1 cellular context compared by ENCODE assay signal in genomic region chr15:47484119-47484518, GRCh38.
TF ChIP-seq lines count a peak whose summit lies in the region.

No MANE protein-coding gene starts in this region.

TF ChIP-seq in WTC11, 78 proteins besides CTCF, POLR2A, EP300 and RAD21 (continued from another document):
- TF ChIP-seq, protein P1, sequence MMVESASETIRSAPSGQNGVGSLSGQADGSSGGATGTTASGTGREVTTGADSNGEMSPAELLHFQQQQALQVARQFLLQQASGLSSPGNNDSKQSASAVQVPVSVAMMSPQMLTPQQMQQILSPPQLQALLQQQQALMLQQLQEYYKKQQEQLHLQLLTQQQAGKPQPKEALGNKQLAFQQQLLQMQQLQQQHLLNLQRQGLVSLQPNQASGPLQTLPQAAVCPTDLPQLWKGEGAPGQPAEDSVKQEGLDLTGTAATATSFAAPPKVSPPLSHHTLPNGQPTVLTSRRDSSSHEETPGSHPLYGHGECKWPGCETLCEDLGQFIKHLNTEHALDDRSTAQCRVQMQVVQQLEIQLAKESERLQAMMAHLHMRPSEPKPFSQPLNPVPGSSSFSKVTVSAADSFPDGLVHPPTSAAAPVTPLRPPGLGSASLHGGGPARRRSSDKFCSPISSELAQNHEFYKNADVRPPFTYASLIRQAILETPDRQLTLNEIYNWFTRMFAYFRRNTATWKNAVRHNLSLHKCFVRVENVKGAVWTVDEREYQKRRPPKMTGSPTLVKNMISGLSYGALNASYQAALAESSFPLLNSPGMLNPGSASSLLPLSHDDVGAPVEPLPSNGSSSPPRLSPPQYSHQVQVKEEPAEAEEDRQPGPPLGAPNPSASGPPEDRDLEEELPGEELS (CRISPR knock-in tag; IDR thresholded peaks at IDR 0.05) = no peak
- TF ChIP-seq NFYB (CRISPR knock-in tag; conservative IDR thresholded peaks at IDR 0.05; ENCODE audit: low read depth) (no peak), ZNF121 (CRISPR knock-in tag; IDR thresholded peaks at IDR 0.05) (no peak), CREM (CRISPR knock-in tag; IDR thresholded peaks at IDR 0.05) (no peak), ZNF512 (CRISPR knock-in tag; IDR thresholded peaks at IDR 0.05; ENCODE audit: borderline replicate concordance) (no peak), JAZF1 (CRISPR knock-in tag; IDR thresholded peaks at IDR 0.05) (no peak), EMX1 (CRISPR knock-in tag; IDR thresholded peaks at IDR 0.05) (no peak), NFATC4 (CRISPR knock-in tag; IDR thresholded peaks at IDR 0.05) (no peak), NFE2L1 (CRISPR knock-in tag; IDR thresholded peaks at IDR 0.05) (no peak), ZNF671 (CRISPR knock-in tag; IDR thresholded peaks at IDR 0.05) (no peak), MAX (CRISPR knock-in tag; IDR thresholded peaks at IDR 0.05) (no peak), ERG (CRISPR knock-in tag; IDR thresholded peaks at IDR 0.05) (no peak), CDX4 (CRISPR knock-in tag; IDR thresholded peaks at IDR 0.05; ENCODE audit: borderline replicate concordance) (no peak)
- TF ChIP-seq, protein P2, sequence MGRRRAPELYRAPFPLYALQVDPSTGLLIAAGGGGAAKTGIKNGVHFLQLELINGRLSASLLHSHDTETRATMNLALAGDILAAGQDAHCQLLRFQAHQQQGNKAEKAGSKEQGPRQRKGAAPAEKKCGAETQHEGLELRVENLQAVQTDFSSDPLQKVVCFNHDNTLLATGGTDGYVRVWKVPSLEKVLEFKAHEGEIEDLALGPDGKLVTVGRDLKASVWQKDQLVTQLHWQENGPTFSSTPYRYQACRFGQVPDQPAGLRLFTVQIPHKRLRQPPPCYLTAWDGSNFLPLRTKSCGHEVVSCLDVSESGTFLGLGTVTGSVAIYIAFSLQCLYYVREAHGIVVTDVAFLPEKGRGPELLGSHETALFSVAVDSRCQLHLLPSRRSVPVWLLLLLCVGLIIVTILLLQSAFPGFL (CRISPR knock-in tag; IDR thresholded peaks at IDR 0.05; ENCODE audit: borderline replicate concordance) = no peak
